Comparison of ENCODE assay signal across 8 cellular contexts in genomic region chr6:35583893-35584688, GRCh38.
DNase-seq lines count a peak whose midpoint lies in the region; ATAC-seq and TF ChIP-seq lines count a peak whose summit lies in the region.

No MANE protein-coding gene starts in this region.

- H3K27me3 Mint-ChIP-seq in CD14-positive monocyte (ENCODE audit: low read depth in 3 of 3), result no peaks in the 10 kb centered on the region
- H3K27me3 Mint-ChIP-seq in naive B cell, result no peaks in the 10 kb centered on the region

- intact Hi-C loops in CD14-positive monocyte (cut with micrococcal nuclease), result loop anchor here (1.0 to 10.0 kb wide), 3 partner anchors 101 to 153 kb away; partner anchors contain the start of genes ARMC12 (in 2 of the 2) and FKBP5 (in 1 of the 2)

- H3K27me3 ChIP-seq in NT2/D1 (ENCODE audit: insufficient read depth, insufficient read length), result no peaks in the 10 kb centered on the region

- peaks cover 2% of the 10 kb centered on the region for H3K4me1 ChIP-seq in NT2/D1 (ENCODE audit: insufficient read depth, insufficient read length)

- H3K9ac ChIP-seq in NT2/D1 (ENCODE audit: insufficient read length, low read depth), result no peak overlapping the region

- DNase-seq in CD14-positive monocyte (ENCODE audit: low spot score) (peak; percentile 62), HK-2 (ENCODE audit: unreplicated experiment) (peak; percentile 48), NT2/D1 (ENCODE audit: low read depth, low spot score) (peak; percentile 58), activated T-cell treated with anti-CD3 and anti-CD28 coated beads for 1 hour (ENCODE audit: low read depth) (peak; percentile 69), epithelial cell of proximal tubule (ENCODE audit: low read depth) (no peak), naive B cell (peak; percentile 63)
- DNase-seq in stimulated activated naive CD4-positive, alpha-beta T cell (lab: John Stamatoyannopoulos, UW), result peak; percentile 45 to 81 (median 66)

- no peaks in the 10 kb centered on the region for H3K9me3 ChIP-seq in NT2/D1 (ENCODE audit: insufficient read depth, low read length)

- peak; percentile 55 to 60 for ATAC-seq in naive B cell (ENCODE audit: low read depth in 2 of 2)
- ATAC-seq in HG02571 (IDR thresholded peaks at IDR 0.05; ENCODE audit: unreplicated experiment), result no peak

- TF ChIP-seq CTCF in CD14-positive monocyte (IDR thresholded peaks at IDR 0.05) (peak; percentile 85), epithelial cell of proximal tubule (conservative IDR thresholded peaks at IDR 0.05; ENCODE audit: low read depth, low read length) (peak; percentile 88)

- H3K4me3 Mint-ChIP-seq in CD14-positive monocyte (no peak overlapping the region), naive B cell (peak overlapping the region in 1 of 8 donors; percentile 5)

- H3K4me3 ChIP-seq in NT2/D1 (ENCODE audit: insufficient read length, low read depth), result no peak overlapping the region
- H3K4me3 ChIP-seq in epithelial cell of proximal tubule (ENCODE audit: low read depth, low read length), result no peak overlapping the region

- H3K4me1 Mint-ChIP-seq in CD14-positive monocyte, result peaks cover 27% of the 10 kb centered on the region
- H3K4me1 Mint-ChIP-seq in naive B cell, result peaks cover 5 to 18% (median 9%) of the 10 kb centered on the region in 3 donors

- peaks cover 3% of the 10 kb centered on the region for H3K36me3 ChIP-seq in NT2/D1 (ENCODE audit: insufficient read depth, insufficient read length, low read length)

- H3K27ac Mint-ChIP-seq in CD14-positive monocyte, result no peak overlapping the region
- no peak overlapping the region for H3K27ac Mint-ChIP-seq in naive B cell

- H3K9me3 Mint-ChIP-seq in CD14-positive monocyte, result no peaks in the 10 kb centered on the region
- H3K9me3 Mint-ChIP-seq in naive B cell, result no peaks in the 10 kb centered on the region

- H3K36me3 Mint-ChIP-seq in CD14-positive monocyte (peaks cover 46 to 75% of the 10 kb centered on the region in 2 donors), naive B cell (no peaks in the 10 kb centered on the region)
